ENCODE assay signal across 12 cellular contexts in genomic region chr2:20618468-20618885, GRCh38. TPM values are rescaled to one million over a fixed set of nuclear protein-coding genes. Genes with fewer than 3 reads are reported as not detected.
A peak's percentile ranks its signal among the peaks of the same experiment; 100 is the strongest.
DNase-seq lines count a peak whose midpoint lies in the region; TF ChIP-seq lines count a peak whose summit lies in the region.
"Had no signal": no experiment of that assay in that cellular context is flagged by ENCODE, and none has a peak within 500 bp of the region (broad histone marks: within the 10 kb centered on the region; RNA-seq: fewer than 3 reads in every experiment).

No MANE protein-coding gene starts in this region.

- peak overlapping the region; percentile 98 for H3K27ac Mint-ChIP-seq in HFFc6
- H3K27ac Mint-ChIP-seq: stimulated activated naive CD8-positive, alpha-beta T cell treated with anti-CD3 and anti-CD28 coated beads, Interleukin-15, Interleukin-2, amounts not matched to agents 100 ng/mL and 50 ng/mL, for 24 hours had no signal

- peaks cover 17 to 22% of the 10 kb centered on the region in 2 donors for H3K36me3 ChIP-seq in stomach smooth muscle (ENCODE audit: control insufficient read depth in 2 of 2, insufficient read depth in 2 of 2, low read length in 2 of 2)
- H3K36me3 ChIP-seq in effector memory CD4-positive, alpha-beta T cell (ENCODE audit: control insufficient read depth, insufficient read depth, low read length): peaks cover 38% of the 10 kb centered on the region

- H3K27me3 Mint-ChIP-seq in HFFc6 (ENCODE audit: insufficient read depth): no peaks in the 10 kb centered on the region
- H3K27me3 Mint-ChIP-seq: central memory CD8-positive, alpha-beta T cell; stimulated activated naive CD8-positive, alpha-beta T cell treated with anti-CD3 and anti-CD28 coated beads, Interleukin-15, Interleukin-2, amounts not matched to agents 100 ng/mL and 50 ng/mL, for 24 hours had no signal

- no peaks in the 10 kb centered on the region for H3K9me3 Mint-ChIP-seq in HFFc6
- H3K9me3 Mint-ChIP-seq: central memory CD8-positive, alpha-beta T cell; stimulated activated naive CD8-positive, alpha-beta T cell treated with anti-CD3 and anti-CD28 coated beads, Interleukin-15, Interleukin-2, amounts not matched to agents 100 ng/mL and 50 ng/mL, for 24 hours had no signal

- peaks cover 34% of the 10 kb centered on the region for H3K4me1 Mint-ChIP-seq in HFFc6 (ENCODE audit: low read depth)

- H3K4me1 ChIP-seq in stomach smooth muscle (ENCODE audit: control insufficient read depth, insufficient read depth, low read length): peaks cover 97% of the 10 kb centered on the region
- no peaks in the 10 kb centered on the region for H3K4me1 ChIP-seq in effector memory CD4-positive, alpha-beta T cell (ENCODE audit: control insufficient read depth, insufficient read depth, low read length, poor library complexity, severe bottlenecking)

- no peaks in the 10 kb centered on the region for H3K9me3 ChIP-seq in stomach smooth muscle (ENCODE audit: control insufficient read depth in 2 of 2, low read length in 2 of 2)
- no peaks in the 10 kb centered on the region for H3K9me3 ChIP-seq in effector memory CD4-positive, alpha-beta T cell (ENCODE audit: control insufficient read depth, low read length)

- no peak overlapping the region for H3K4me3 Mint-ChIP-seq in HFFc6
- H3K4me3 Mint-ChIP-seq: central memory CD8-positive, alpha-beta T cell; stimulated activated naive CD8-positive, alpha-beta T cell treated with anti-CD3 and anti-CD28 coated beads, Interleukin-15, Interleukin-2, amounts not matched to agents 100 ng/mL and 50 ng/mL, for 24 hours had no signal

- H3K9ac ChIP-seq in stomach smooth muscle (ENCODE audit: low read length in 2 of 2): peak overlapping the region; percentile 87 to 91

- no peak for TF ChIP-seq CTCF in HFFc6 (IDR thresholded peaks at IDR 0.05)
- no peak for TF ChIP-seq CTCF in coronary artery (IDR thresholded peaks at IDR 0.05)

- H3K27ac ChIP-seq in coronary artery (peak overlapping the region; percentile 92 to 99), stomach smooth muscle (ENCODE audit: low read length) (peak overlapping the region; percentile 100)
- H3K27ac ChIP-seq in effector memory CD4-positive, alpha-beta T cell (ENCODE audit: insufficient read depth, low read length, poor library complexity, severe bottlenecking): no peak overlapping the region

- no peak for DNase-seq in HFFc6
- peak; percentile 92 for DNase-seq in coronary artery (ENCODE audit: low spot score)
- DNase-seq in medulla oblongata (ENCODE audit: extremely low spot score): peak; percentile 58
- DNase-seq in NCI-H146 (lab: John Stamatoyannopoulos, UW): no peak
- no peak for DNase-seq in germinal center (ENCODE audit: low spot score)
- no peak for DNase-seq in MV-4-11 (lab: John Stamatoyannopoulos, UW)
- no peak for DNase-seq in effector memory CD4-positive, alpha-beta T cell
- DNase-seq: NCI-H187 treated with DMSO at 0.1 percent for 48 hours, SIG-M5 had no signal

- H3K36me3 Mint-ChIP-seq in HFFc6 (ENCODE audit: low read depth): 0 out of 2 replicates have a peak, but pooled peaks cover 6% of the 10 kb centered on the region

- H3K27me3 ChIP-seq in stomach smooth muscle (ENCODE audit: control insufficient read depth in 1 of 2, insufficient read depth in 2 of 2, low read length in 2 of 2): no peaks in the 10 kb centered on the region
- no peaks in the 10 kb centered on the region for H3K27me3 ChIP-seq in effector memory CD4-positive, alpha-beta T cell (replicated peaks; ENCODE audit: control insufficient read depth, insufficient read depth, low read length, poor library complexity, severe bottlenecking)

- H3K4me3 ChIP-seq in coronary artery: peak overlapping the region; percentile 41
- H3K4me3 ChIP-seq in stomach smooth muscle (ENCODE audit: low read length in 2 of 2): peak overlapping the region in 1 of 2 donors; percentile 35
- H3K4me3 ChIP-seq in effector memory CD4-positive, alpha-beta T cell (ENCODE audit: insufficient read depth, low read depth, low read length, poor library complexity, severe bottlenecking): no peak overlapping the region

RNA-seq across cellular contexts. Expression of gene HS1BP3, which starts 32.4 kb away (rescaled TPM):
- total RNA-seq in HFFc6 (2021; fragmentation: NEBNext Ultra II Directional; extraction: Animal tissue kit (Norgen Biotek cat#: 25700)): 10 to 100 TPM; 12.7 to 17.3 (median 15.8) TPM

RNA-seq across cellular contexts. Expression of gene GDF7, which starts 48.5 kb away (rescaled TPM):
- total RNA-seq in HFFc6 (2021; fragmentation: NEBNext Ultra II Directional; extraction: Animal tissue kit (Norgen Biotek cat#: 25700)): under 1 TPM in 1 of 6 experiments, not detected in 5; 0.05 TPM

Comparison
In these comparisons a context has a peak if more than half of its experiments do, and no peak if none do; other contexts are left out.
1. DNase-seq: peak in coronary artery (single experiment) and medulla oblongata (single experiment); none in HFFc6 (single experiment), NCI-H146 (single experiment), germinal center (single experiment), MV-4-11 (single experiment) and effector memory CD4-positive, alpha-beta T cell (0 of 3).